ENCODE assay signal across 14 cellular contexts in the genomic region with DNA sequence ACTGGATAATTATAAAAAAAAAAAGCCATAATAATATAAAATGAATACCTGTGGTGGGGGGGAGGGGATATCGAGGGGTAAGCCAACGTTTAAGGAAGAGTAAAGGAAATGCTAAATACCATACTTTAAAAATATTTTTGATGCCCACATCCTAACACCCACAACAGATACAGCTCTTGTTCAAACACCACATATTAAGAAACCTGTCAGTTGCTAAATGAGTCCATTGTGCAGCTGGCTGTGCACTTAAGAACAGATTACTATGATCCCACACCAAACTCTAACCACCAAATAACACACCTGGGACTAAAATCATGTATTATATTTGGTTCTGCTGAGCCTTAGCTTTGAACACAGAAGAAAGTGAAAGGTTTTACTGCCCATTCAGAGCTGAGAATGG.
A peak's percentile ranks its signal among the peaks of the same experiment; 100 is the strongest.
DNase-seq lines count a peak whose midpoint lies in the region; ATAC-seq and TF ChIP-seq lines count a peak whose summit lies in the region.
"Had no signal": no experiment of that assay in that cellular context is flagged by ENCODE, and none has a peak within 500 bp of the region (broad histone marks: within the 10 kb centered on the region; RNA-seq: fewer than 3 reads in every experiment).

No MANE protein-coding gene starts in this region.

- no peaks in the 10 kb centered on the region for H3K9me3 ChIP-seq in esophagus squamous epithelium
- no peaks in the 10 kb centered on the region for H3K9me3 ChIP-seq in transverse colon
- H3K9me3 ChIP-seq: Peyer's patch, thyroid gland had no signal

- CTCF ChIA-PET in T-cell (lab: Charles Lee): interaction anchor here in 1 of 2 donors (0.6 to 1.7 kb wide), 5 partner anchors 11 to 331 kb away, joined by 3 to 7 read pairs (median 3); no protein-coding TSS in a partner anchor

- in situ Hi-C loops in transverse colon (cut with MboI; ENCODE audit: low pct_ligation_motif_present in 1 of 4, low pct_unique_long_range_greater_than_20kb in 1 of 4, low sequenced_read_pairs in 3 of 4): loop anchor here in 1 of 4 donors (25.0 kb wide), 1 partner anchor 519 kb away; the partner anchor contains the start of gene FOXP1

- ATAC-seq in T-cell (replicated peaks in 1 of 4) (no peak), HG03039 (IDR thresholded peaks at IDR 0.05; ENCODE audit: unreplicated experiment) (no peak)
- ATAC-seq: K562 had no signal

- H3K4me1 Mint-ChIP-seq in activated naive CD4-positive, alpha-beta T cell treated with anti-CD3 and anti-CD28 coated beads, Interleukin-2, amount 50 U/mL, for 24 hours: peaks cover 69% of the 10 kb centered on the region
- peaks cover 69 to 70% (median 70%) of the 10 kb centered on the region in 3 donors for H3K4me1 Mint-ChIP-seq in T-cell

- TF ChIP-seq CTCF in esophagus squamous epithelium (IDR thresholded peaks at IDR 0.05): no peak
- TF ChIP-seq CTCF in transverse colon (IDR thresholded peaks at IDR 0.05): no peak

- H3K27ac ChIP-seq in esophagus squamous epithelium (peak overlapping the region in 3 of 4 donors; percentile 60 to 99 (median 94)), transverse colon (peak overlapping the region; percentile 65 to 98 (median 94))

- H3K36me3 ChIP-seq in esophagus squamous epithelium: no peaks in the 10 kb centered on the region
- no peaks in the 10 kb centered on the region for H3K36me3 ChIP-seq in transverse colon
- H3K36me3 ChIP-seq: Peyer's patch, thyroid gland had no signal

- H3K27me3 Mint-ChIP-seq in activated naive CD4-positive, alpha-beta T cell treated with anti-CD3 and anti-CD28 coated beads, Interleukin-2, amount 50 U/mL, for 24 hours: no peaks in the 10 kb centered on the region
- H3K27me3 Mint-ChIP-seq in T-cell: no peaks in the 10 kb centered on the region

- H3K27me3 ChIP-seq in esophagus squamous epithelium: no peaks in the 10 kb centered on the region
- no peaks in the 10 kb centered on the region for H3K27me3 ChIP-seq in transverse colon
- H3K27me3 ChIP-seq: Peyer's patch, thyroid gland had no signal

- TF ChIP-seq EP300 in transverse colon (IDR thresholded peaks at IDR 0.05; ENCODE audit: low read depth): no peak

- no peak for DNase-seq in activated naive CD4-positive, alpha-beta T cell (lab: John Stamatoyannopoulos, UW)
- DNase-seq in T-cell: peak in 2 of 34 experiments; percentile 15
- DNase-seq in esophagus squamous epithelium (lab: John Stamatoyannopoulos, UW): no peak
- DNase-seq in transverse colon: no peak
- DNase-seq in NCI-H526 treated with DMSO at 0.1 percent for 48 hours (lab: John Stamatoyannopoulos, UW): no peak
- DNase-seq in NCI-H524 treated with DMSO at 0.1 percent for 48 hours (lab: John Stamatoyannopoulos, UW): no peak
- DNase-seq: activated gamma-delta T cell; dermis blood vessel endothelial cell; Peyer's patch; stimulated activated CD4-positive, alpha-beta T cell treated with anti-CD3 and anti-CD28 coated beads, Interleukin-4, amount 100 ng/mL, for 4 hours; thyroid gland had no signal

- TF ChIP-seq POLR2A in esophagus squamous epithelium (IDR thresholded peaks at IDR 0.05) (no peak), transverse colon (IDR thresholded peaks at IDR 0.05) (no peak)

- intact Hi-C loops in esophagus squamous epithelium (cut with DNase I): loop anchor here (10.0 kb wide), 1 partner anchor 63 kb away; no protein-coding TSS in a partner anchor
- intact Hi-C loops in transverse colon (cut with DNase I; ENCODE audit: low total_unique reads): loop anchor here (5.0 to 10.0 kb wide), 2 partner anchors 179 to 517 kb away; partner anchors contain the start of gene FOXP1

- peak overlapping the region; percentile 97 for H3K27ac Mint-ChIP-seq in activated naive CD4-positive, alpha-beta T cell treated with anti-CD3 and anti-CD28 coated beads, Interleukin-2, amount 50 U/mL, for 24 hours
- peak overlapping the region; percentile 82 to 86 for H3K27ac Mint-ChIP-seq in T-cell

- H3K36me3 Mint-ChIP-seq in activated naive CD4-positive, alpha-beta T cell treated with anti-CD3 and anti-CD28 coated beads, Interleukin-2, amount 50 U/mL, for 24 hours: peaks cover 3% of the 10 kb centered on the region
- no peaks in the 10 kb centered on the region for H3K36me3 Mint-ChIP-seq in T-cell

- H3K4me1 ChIP-seq in esophagus squamous epithelium: peaks cover 32 to 86% (median 65%) of the 10 kb centered on the region in 3 donors
- H3K4me1 ChIP-seq in transverse colon: peaks cover 22 to 79% (median 36%) of the 10 kb centered on the region in 4 donors

- H3K9me3 Mint-ChIP-seq in activated naive CD4-positive, alpha-beta T cell treated with anti-CD3 and anti-CD28 coated beads, Interleukin-2, amount 50 U/mL, for 24 hours: no peaks in the 10 kb centered on the region
- H3K9me3 Mint-ChIP-seq in T-cell: no peaks in the 10 kb centered on the region

- H3K4me3 ChIP-seq in esophagus squamous epithelium (no peak overlapping the region), transverse colon (no peak overlapping the region)
- H3K4me3 ChIP-seq: K562, Peyer's patch, thyroid gland had no signal

- peak overlapping the region; percentile 59 for H3K4me3 Mint-ChIP-seq in activated naive CD4-positive, alpha-beta T cell treated with anti-CD3 and anti-CD28 coated beads, Interleukin-2, amount 50 U/mL, for 24 hours
- H3K4me3 Mint-ChIP-seq in T-cell: peak overlapping the region in 1 of 3 donors; percentile 29

- 47 to 56% methylated on average over 2 of the region's 2 CpGs for WGBS in esophagus squamous epithelium, 2 donors
- 29 to 38% methylated on average over 2 of the region's 2 CpGs for WGBS in transverse colon (ENCODE audit: low coverage in 1 of 2), 2 donors

- POLR2A ChIA-PET in T-cell (lab: Charles Lee): interaction anchor here (0.6 to 1.8 kb wide), 3 partner anchors 19 to 236 kb away, joined by 3 to 7 read pairs (median 3); no protein-coding TSS in a partner anchor
